Comparison of ENCODE assay signal across 22 cellular contexts in genomic region chr20:17872434-17872833, GRCh38.
A peak's percentile ranks its signal among the peaks of the same experiment; 100 is the strongest.
DNase-seq lines count a peak whose midpoint lies in the region; ATAC-seq, FAIRE-seq and TF ChIP-seq lines count a peak whose summit lies in the region.
"Had no signal": no experiment of that assay in that cellular context is flagged by ENCODE, and none has a peak within 500 bp of the region (broad histone marks: within the 10 kb centered on the region; RNA-seq: fewer than 3 reads in every experiment).

No MANE protein-coding gene starts in this region.

- in situ Hi-C loops in K562 (cut with MboI) = no loop called here

- peak overlapping the region; percentile 80 for H3K27ac Mint-ChIP-seq in HFFc6
- H3K27ac Mint-ChIP-seq in nephron = peak overlapping the region in 2 of 3 experiments; percentile 81 to 97
- peak overlapping the region in 1 of 8 donors; percentile 24 for H3K27ac Mint-ChIP-seq in CD8-positive, alpha-beta memory T cell
- H3K27ac Mint-ChIP-seq: activated naive CD8-positive, alpha-beta T cell; mesothelial cell of epicardium had no signal

- TF ChIP-seq CTCF in DND-41 (IDR thresholded peaks at IDR 0.05; ENCODE audit: borderline replicate concordance, extremely low read depth, low read length, poor library complexity, severe bottlenecking) (no peak), HFFc6 (IDR thresholded peaks at IDR 0.05) (no peak), K562 (IDR thresholded peaks at IDR 0.05 in 2 of 3, conservative IDR thresholded peaks at IDR 0.05 in 1 of 3; ENCODE audit: insufficient read depth in 2 of 3, low read depth in 1 of 3, low read length in 3 of 3) (no peak), nephron (IDR thresholded peaks at IDR 0.05; ENCODE audit: unreplicated experiment in 3 of 3) (no peak)

- H3K9me1 ChIP-seq in K562 (ENCODE audit: control insufficient read depth, insufficient read depth, low read length) = no peaks in the 10 kb centered on the region

- no peak for FAIRE-seq in K562 (lab: Jason Lieb, UNC)
- FAIRE-seq: endometrium had no signal

- H3K27ac ChIP-seq in DND-41 (ENCODE audit: low read length) (no peak overlapping the region), K562 (ENCODE audit: extremely low read depth, low read depth, low read length) (no peak overlapping the region)
- no peak overlapping the region for H3K27ac ChIP-seq in CD8-positive, alpha-beta memory T cell (ENCODE audit: low read depth, low read length)
- H3K27ac ChIP-seq: KMS-11, SK-N-MC had no signal

- H3K4me2 ChIP-seq in DND-41 (ENCODE audit: insufficient read depth, low read length) (no peak overlapping the region), K562 (ENCODE audit: insufficient read depth, low read length) (no peak overlapping the region)
- H3K4me2 ChIP-seq: KMS-11 had no signal

- WGBS in K562 (ENCODE audit: insufficient coverage, low coverage, missing lambda C conversion rate) = 44% methylated on average over 13 of the region's 13 CpGs

- no peaks in the 10 kb centered on the region for H3K36me3 ChIP-seq in DND-41 (ENCODE audit: insufficient read depth, low read length)
- H3K36me3 ChIP-seq in K562 (ENCODE audit: control insufficient read depth, insufficient read depth, low read length) = no peaks in the 10 kb centered on the region
- no peaks in the 10 kb centered on the region for H3K36me3 ChIP-seq in CD8-positive, alpha-beta memory T cell (ENCODE audit: insufficient read depth, low read length)
- H3K36me3 ChIP-seq: colonic mucosa, upper lobe of right lung had no signal

- H3K36me3 Mint-ChIP-seq in HFFc6 (ENCODE audit: low read depth) (no peaks in the 10 kb centered on the region), nephron (ENCODE audit: low read depth) (no peaks in the 10 kb centered on the region)
- H3K36me3 Mint-ChIP-seq in CD8-positive, alpha-beta memory T cell = no peaks in the 10 kb centered on the region
- H3K36me3 Mint-ChIP-seq: activated naive CD8-positive, alpha-beta T cell; mesothelial cell of epicardium had no signal

- H3K79me2 ChIP-seq in DND-41 (ENCODE audit: insufficient read depth, low read length) (no peaks in the 10 kb centered on the region), K562 (ENCODE audit: control insufficient read depth, insufficient read depth, low read length) (no peaks in the 10 kb centered on the region)

- TF ChIP-seq RAD21 in K562 (CRISPR knock-in tag; conservative IDR thresholded peaks at IDR 0.05 in 1 of 2, IDR thresholded peaks at IDR 0.05 in 1 of 2) = no peak

- no peak overlapping the region for H3K4me3 Mint-ChIP-seq in HFFc6
- no peak overlapping the region for H3K4me3 Mint-ChIP-seq in nephron
- H3K4me3 Mint-ChIP-seq in CD8-positive, alpha-beta memory T cell = peak overlapping the region in 1 of 7 donors; percentile 44
- H3K4me3 Mint-ChIP-seq: activated naive CD8-positive, alpha-beta T cell; mesothelial cell of epicardium; T-helper 2 cell treated with Interferon-gamma antibody and Interleukin-4, amounts not matched to agents 5 μg/mL and 100 μg/mL, for 36 hours had no signal

- H3K4me3 ChIP-seq in DND-41 (ENCODE audit: low read depth in 1 of 2, low read length in 2 of 2) = no peak overlapping the region
- no peak overlapping the region for H3K4me3 ChIP-seq in K562
- H3K4me3 ChIP-seq in CD8-positive, alpha-beta memory T cell (ENCODE audit: low read length) = no peak overlapping the region
- H3K4me3 ChIP-seq: colonic mucosa, SK-N-MC, upper lobe of right lung had no signal

- POLR2A ChIA-PET in K562 (lab: Yijun Ruan, JAX) = no interaction called here
- POLR2A ChIA-PET in CD8-positive, alpha-beta memory T cell (lab: Charles Lee) = no interaction called here

- DNase-seq in DND-41 (no peak), HFFc6 (no peak), K562 (ENCODE audit: extremely low read depth in 1 of 4, low spot score in 3 of 4) (peak in 2 of 4 experiments; percentile 13), DMS 273 (lab: John Stamatoyannopoulos, UW; ENCODE audit: unreplicated experiment) (no peak), NCI-H226 (no peak)
- no peak for DNase-seq in CD8-positive, alpha-beta memory T cell
- DNase-seq: colonic mucosa; COR-L47; glutamatergic neuron; NCI-H1092; NCI-H2081 treated with DMSO at 0.1 percent for 48 hours; NCI-H510A treated with DMSO at 0.1 percent for 48 hours; stimulated activated CD4-positive, alpha-beta T cell treated with anti-CD3 and anti-CD28 coated beads, Interleukin-2, amount 100 ng/mL, for 48 hours; upper lobe of right lung had no signal

- no peaks in the 10 kb centered on the region; the same call in 1 of the 2 replicates for H4K20me1 ChIP-seq in DND-41 (ENCODE audit: insufficient read depth, low read length)
- H4K20me1 ChIP-seq in K562 (replicated peaks; ENCODE audit: control insufficient read depth, insufficient read depth, low read length) = no peaks in the 10 kb centered on the region

- H2AFZ ChIP-seq in DND-41 (ENCODE audit: low read depth, low read length) = peak overlapping the region; percentile 39; the same call in 1 of the 2 replicates
- H2AFZ ChIP-seq in K562 (ENCODE audit: low read depth, low read length) = peak overlapping the region; percentile 70

- intact Hi-C loops in K562 (cut with micrococcal nuclease) = no loop called here

- H3K9me3 ChIP-seq in DND-41 (ENCODE audit: insufficient read depth, low read length, severe bottlenecking) (no peaks in the 10 kb centered on the region), K562 (replicated peaks; ENCODE audit: control insufficient read depth, insufficient read depth, low read depth, low read length) (no peaks in the 10 kb centered on the region)
- H3K9me3 ChIP-seq in CD8-positive, alpha-beta memory T cell (ENCODE audit: low read length) = no peaks in the 10 kb centered on the region
- H3K9me3 ChIP-seq: colonic mucosa, upper lobe of right lung had no signal

- CTCF ChIA-PET in K562 (lab: Yijun Ruan, JAX; ENCODE audit: low intra/inter-chr PET ratio) = no interaction called here
- CTCF ChIA-PET in CD8-positive, alpha-beta memory T cell (lab: Charles Lee) = no interaction called here

- H3K27me3 Mint-ChIP-seq in HFFc6 (ENCODE audit: insufficient read depth) = peaks cover 5% of the 10 kb centered on the region
- H3K27me3 Mint-ChIP-seq in nephron (ENCODE audit: low read depth) = peaks cover 6% of the 10 kb centered on the region
- peaks cover 1 to 22% of the 10 kb centered on the region in 2 donors for H3K27me3 Mint-ChIP-seq in CD8-positive, alpha-beta memory T cell

- H3K27me3 ChIP-seq in DND-41 (ENCODE audit: insufficient read depth, low read length, poor library complexity) (peaks cover 15% of the 10 kb centered on the region), K562 (ENCODE audit: control insufficient read depth in 2 of 2, insufficient read depth in 2 of 2, low read length in 2 of 2) (peaks cover 6 to 25% of the 10 kb centered on the region in 2 experiments; a peak in 3 of 5 replicates)
- H3K27me3 ChIP-seq in CD8-positive, alpha-beta memory T cell (ENCODE audit: insufficient read depth, low read length, poor library complexity, severe bottlenecking) = no peaks in the 10 kb centered on the region
- H3K27me3 ChIP-seq: colonic mucosa, upper lobe of right lung had no signal

- H3K9ac ChIP-seq in DND-41 (ENCODE audit: low read depth, low read length) (no peak overlapping the region), K562 (ENCODE audit: insufficient read depth in 1 of 2, low read depth in 2 of 2, low read length in 2 of 2) (no peak overlapping the region)
- H3K9ac ChIP-seq: KMS-11 had no signal

- ATAC-seq in DND-41 (ENCODE audit: insufficient read depth, low read depth) = no peak
- no peak; the same call in 2 of the 3 replicates for ATAC-seq in K562
- no peak for ATAC-seq in HG03095 (IDR thresholded peaks at IDR 0.05; ENCODE audit: unreplicated experiment)
- ATAC-seq: upper lobe of right lung had no signal

- TF ChIP-seq POLR2A in K562 (conservative IDR thresholded peaks at IDR 0.05) = no peak

- no peaks in the 10 kb centered on the region for H3K9me3 Mint-ChIP-seq in HFFc6
- no peaks in the 10 kb centered on the region for H3K9me3 Mint-ChIP-seq in nephron
- no peaks in the 10 kb centered on the region for H3K9me3 Mint-ChIP-seq in CD8-positive, alpha-beta memory T cell
- H3K9me3 Mint-ChIP-seq: mesothelial cell of epicardium; T-helper 2 cell treated with Interferon-gamma antibody and Interleukin-4, amounts not matched to agents 5 μg/mL and 100 μg/mL, for 36 hours had no signal

- H3K4me1 Mint-ChIP-seq in HFFc6 (ENCODE audit: low read depth) = peaks cover 58% of the 10 kb centered on the region
- H3K4me1 Mint-ChIP-seq in nephron = peaks cover 80% of the 10 kb centered on the region
- H3K4me1 Mint-ChIP-seq in CD8-positive, alpha-beta memory T cell = peaks cover 11 to 16% (median 16%) of the 10 kb centered on the region in 3 donors

- BruUV-seq in K562 (replicated peaks; lab: Mats Ljungman, UMichigan) = no TSS peak

- H3K4me1 ChIP-seq in DND-41 (ENCODE audit: insufficient read depth, low read length) = peaks cover 5% of the 10 kb centered on the region; the same call in 1 of the 2 replicates
- H3K4me1 ChIP-seq in K562 (replicated peaks in 1 of 2; ENCODE audit: control insufficient read depth in 2 of 2, insufficient read depth in 2 of 2, low read length in 2 of 2) = no peaks in the 10 kb centered on the region; a peak in 1 of 5 replicates
- H3K4me1 ChIP-seq in CD8-positive, alpha-beta memory T cell (ENCODE audit: insufficient read depth, low read length) = peaks cover 4% of the 10 kb centered on the region

- no peak for TF ChIP-seq EP300 in K562 (IDR thresholded peaks at IDR 0.05; ENCODE audit: low read length)

TF ChIP-seq in K562, 482 proteins besides CTCF, POLR2A, EP300 and RAD21 (continues in another document):
- TF ChIP-seq TGIF2 (CRISPR knock-in tag; IDR thresholded peaks at IDR 0.05) (no peak), KDM1A (IDR thresholded peaks at IDR 0.05) (no peak), SAFB2 (IDR thresholded peaks at IDR 0.05; ENCODE audit: borderline replicate concordance, low read depth, low read length, severe bottlenecking) (no peak), NR2C1 (IDR thresholded peaks at IDR 0.05) (peak; percentile 92), NR2C1 (tag; IDR thresholded peaks at IDR 0.05) (peak; percentile 91), ZNF830 (CRISPR knock-in tag; IDR thresholded peaks at IDR 0.05) (no peak), SETDB1 (IDR thresholded peaks at IDR 0.05; ENCODE audit: low read length) (no peak), NR1H2 (CRISPR knock-in tag; IDR thresholded peaks at IDR 0.05) (no peak), ZNF165 (CRISPR knock-in tag; IDR thresholded peaks at IDR 0.05; ENCODE audit: borderline replicate concordance) (no peak), SP1 (CRISPR knock-in tag; IDR thresholded peaks at IDR 0.05) (no peak), ZNF311 (CRISPR knock-in tag; IDR thresholded peaks at IDR 0.05) (no peak), MCM7 (IDR thresholded peaks at IDR 0.05) (no peak)
